ENCODE assay signal across 1 cellular context in genomic region chr17:43068570-43069367, GRCh38.
A peak's percentile ranks its signal among the peaks of the same experiment; 100 is the strongest.
TF ChIP-seq lines count a peak whose summit lies in the region.

No MANE protein-coding gene starts in this region.

TF ChIP-seq in HepG2, 621 proteins besides CTCF, POLR2A, EP300 and RAD21 (continued from another document and continues in another):
- TF ChIP-seq FUBP1 (CRISPR knock-in tag; IDR thresholded peaks at IDR 0.05; ENCODE audit: borderline replicate concordance) (no peak), TFAP4 (IDR thresholded peaks at IDR 0.05; ENCODE audit: borderline replicate concordance, low read depth) (peak; percentile 73), KDM3A (CRISPR knock-in tag; IDR thresholded peaks at IDR 0.05; ENCODE audit: low read depth) (peak; percentile 68; the same call in 1 of the 2 replicates), ATF5 (CRISPR knock-in tag; IDR thresholded peaks at IDR 0.05; ENCODE audit: low read depth) (no peak), SP1 (IDR thresholded peaks at IDR 0.05) (no peak), SP1 (CRISPR knock-in tag; IDR thresholded peaks at IDR 0.05) (peak; percentile 57; the same call in 1 of the 2 replicates), MIER2 (CRISPR knock-in tag; IDR thresholded peaks at IDR 0.05) (peak; percentile 85), MIXL1 (CRISPR knock-in tag; IDR thresholded peaks at IDR 0.05) (peak; percentile 99), DRAP1 (CRISPR knock-in tag; IDR thresholded peaks at IDR 0.05) (peak; percentile 61; the same call in 1 of the 2 replicates), CEBPZ (IDR thresholded peaks at IDR 0.05; ENCODE audit: low read length) (no peak), PHF5A (CRISPR knock-in tag; IDR thresholded peaks at IDR 0.05; ENCODE audit: low read depth, unreplicated experiment) (peak; percentile 77), ADNP (CRISPR knock-in tag; IDR thresholded peaks at IDR 0.05) (no peak), ETV5 (CRISPR knock-in tag; IDR thresholded peaks at IDR 0.05; ENCODE audit: borderline replicate concordance) (peak; percentile 48; the same call in 1 of the 2 replicates), ISL2 (CRISPR knock-in tag; IDR thresholded peaks at IDR 0.05) (peak; percentile 93), TOE1 (CRISPR knock-in tag; IDR thresholded peaks at IDR 0.05) (peak; percentile 90; the same call in 1 of the 2 replicates), ZNF264 (CRISPR knock-in tag; IDR thresholded peaks at IDR 0.05) (peak; percentile 91), KLF15 (CRISPR knock-in tag; IDR thresholded peaks at IDR 0.05; ENCODE audit: borderline replicate concordance) (no peak), MTF2 (CRISPR knock-in tag; IDR thresholded peaks at IDR 0.05; ENCODE audit: borderline replicate concordance) (0 out of 2 replicates have a peak, but pooled peaks have one; percentile 67), WIZ (CRISPR knock-in tag; IDR thresholded peaks at IDR 0.05) (peak; percentile 74), RCOR2 (CRISPR knock-in tag; IDR thresholded peaks at IDR 0.05) (peak; percentile 70; the same call in 1 of the 2 replicates), NFIB (CRISPR knock-in tag; IDR thresholded peaks at IDR 0.05; ENCODE audit: borderline replicate concordance) (no peak), ZNF572 (CRISPR knock-in tag; IDR thresholded peaks at IDR 0.05) (no peak), ZBED4 (CRISPR knock-in tag; IDR thresholded peaks at IDR 0.05; ENCODE audit: borderline replicate concordance) (peak; percentile 49; the same call in 1 of the 2 replicates), GABPB1 (CRISPR knock-in tag; IDR thresholded peaks at IDR 0.05) (peak; percentile 54; the same call in 1 of the 2 replicates), ONECUT2 (CRISPR knock-in tag; IDR thresholded peaks at IDR 0.05) (peak; percentile 80), NR2F2 (IDR thresholded peaks at IDR 0.05; ENCODE audit: borderline replicate concordance, low read depth) (peak; percentile 99), MTA3 (CRISPR knock-in tag; IDR thresholded peaks at IDR 0.05) (no peak), ARID4A (CRISPR knock-in tag; IDR thresholded peaks at IDR 0.05; ENCODE audit: borderline replicate concordance) (peak; percentile 83), ZNF124 (CRISPR knock-in tag; IDR thresholded peaks at IDR 0.05) (peak; percentile 74; the same call in 1 of the 2 replicates), ZNF646 (CRISPR knock-in tag; IDR thresholded peaks at IDR 0.05) (no peak), SOX6 (IDR thresholded peaks at IDR 0.05) (no peak), SOX6 (CRISPR knock-in tag; IDR thresholded peaks at IDR 0.05) (peak; percentile 98), KLF11 (CRISPR knock-in tag; IDR thresholded peaks at IDR 0.05) (peak; percentile 90)
